Comparison of ENCODE assay signal across 9 cellular contexts in the genomic region with DNA sequence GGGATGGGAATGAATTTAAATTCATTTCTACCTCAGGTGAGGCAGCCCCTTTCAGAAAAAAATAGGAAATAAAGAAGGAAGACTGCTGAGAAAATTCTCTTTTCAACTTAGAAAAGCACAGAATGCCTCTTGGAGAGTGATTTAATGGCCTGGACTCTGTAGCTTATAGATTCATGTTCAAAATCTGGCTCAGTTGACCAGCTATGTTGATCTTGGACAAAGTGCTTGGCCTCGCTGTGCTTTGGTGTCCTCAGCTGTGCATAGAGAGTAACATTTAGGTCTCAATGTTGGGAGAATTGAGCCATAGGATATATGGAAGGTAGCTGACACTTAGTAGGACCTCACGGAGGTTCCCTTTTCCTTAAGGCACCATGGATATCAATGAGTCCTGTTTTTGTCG. TPM values are rescaled to one million over a fixed set of nuclear protein-coding genes. Genes with fewer than 3 reads are reported as not detected.
"Had no signal": no experiment of that assay in that cellular context is flagged by ENCODE, and none has a peak within 500 bp of the region (broad histone marks: within the 10 kb centered on the region; RNA-seq: fewer than 3 reads in every experiment).

No MANE protein-coding gene starts in this region.

- FAIRE-seq: G401.6, GM12878, GM12891, GM12892, GM18507, GM19239 had no signal

- H3K4me3 ChIP-seq: GM12878 had no signal

- DNase-seq: GDM1, GF-D8 had no signal

- ATAC-seq: GM12878 had no signal

RNA-seq across cellular contexts. Expression of gene SFRP2, which starts 49.7 kb away (rescaled TPM):
- total RNA-seq: G401 had no signal
